1 cellular context compared by ENCODE assay signal in the genomic region with DNA sequence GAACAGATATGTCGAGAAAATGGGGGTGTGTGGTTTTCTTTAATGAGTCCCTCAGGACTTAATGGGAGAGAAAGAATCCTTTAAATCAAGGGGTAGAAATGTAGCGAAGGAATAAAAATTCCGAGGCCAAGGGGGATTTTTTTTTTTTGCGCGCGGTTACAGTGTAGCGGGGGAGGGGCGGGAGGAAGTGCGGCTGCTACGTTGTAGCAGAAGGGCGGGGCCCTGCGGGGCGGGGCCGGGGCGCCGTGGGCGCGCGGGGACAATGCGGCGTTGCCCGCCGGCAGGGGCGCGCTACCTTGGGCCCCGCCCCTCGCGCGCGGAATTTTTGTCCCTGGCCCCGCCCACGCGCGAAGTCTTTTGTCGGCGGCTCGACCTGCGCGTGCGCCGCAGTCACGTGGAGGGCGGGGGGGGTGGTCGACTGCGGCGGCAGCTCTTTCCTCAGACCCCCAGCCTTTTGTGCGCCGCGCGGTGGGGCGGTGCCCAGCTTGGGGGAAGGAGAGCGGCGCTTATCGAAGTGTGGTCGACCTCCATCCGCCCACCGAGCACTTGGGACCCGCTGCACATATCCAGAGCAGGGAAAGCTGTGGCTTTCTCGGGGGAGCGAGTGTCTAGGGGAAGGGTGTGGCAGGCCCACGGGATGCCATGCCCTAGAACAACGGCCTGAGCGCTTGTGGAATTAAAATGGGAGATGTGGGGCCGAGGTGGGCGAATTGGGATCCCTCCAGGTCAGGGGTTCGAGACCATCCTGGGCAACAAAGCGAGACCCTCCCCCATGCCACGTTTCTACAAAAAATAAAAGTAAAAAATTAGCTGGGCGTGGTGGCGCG.
TF ChIP-seq lines count a peak whose summit lies in the region.

No MANE protein-coding gene starts in this region.

TF ChIP-seq in K562, 482 proteins besides CTCF, POLR2A, EP300 and RAD21 (continued from another document):
- TF ChIP-seq C11orf30 (IDR thresholded peaks at IDR 0.05; ENCODE audit: low read depth) (no peak), NRF1 (conservative IDR thresholded peaks at IDR 0.05 in 1 of 2, IDR thresholded peaks at IDR 0.05 in 1 of 2) (peak; percentile 95), KAT8 (IDR thresholded peaks at IDR 0.05; ENCODE audit: low read depth) (no peak), ZNF134 (CRISPR knock-in tag; conservative IDR thresholded peaks at IDR 0.05) (no peak), ZNF121 (CRISPR knock-in tag; conservative IDR thresholded peaks at IDR 0.05) (no peak), ZFP36 (IDR thresholded peaks at IDR 0.05; ENCODE audit: low read depth, low read length, partially characterized antibody) (no peak), CCAR2 (IDR thresholded peaks at IDR 0.05; ENCODE audit: low read depth, low read length) (no peak), RFX7 (CRISPR knock-in tag; IDR thresholded peaks at IDR 0.05) (no peak; the same call in 1 of the 2 replicates), STAG1 (CRISPR knock-in tag; IDR thresholded peaks at IDR 0.05; ENCODE audit: borderline replicate concordance) (no peak), ZFP1 (CRISPR knock-in tag; IDR thresholded peaks at IDR 0.05) (0 out of 2 replicates have a peak, but pooled peaks have one; percentile 44), ZNF75A (CRISPR knock-in tag; IDR thresholded peaks at IDR 0.05) (no peak), NCOA2 (IDR thresholded peaks at IDR 0.05; ENCODE audit: partially characterized antibody in 2 of 2) (no peak), ZNF174 (CRISPR knock-in tag; IDR thresholded peaks at IDR 0.05) (no peak), SLC30A9 (CRISPR knock-in tag; IDR thresholded peaks at IDR 0.05) (peak; percentile 37; the same call in 1 of the 2 replicates), GTF2F1 (IDR thresholded peaks at IDR 0.05; ENCODE audit: low read depth, low read length) (no peak), ZNF217 (CRISPR knock-in tag; IDR thresholded peaks at IDR 0.05) (no peak), TFAM (CRISPR knock-in tag; conservative IDR thresholded peaks at IDR 0.05) (no peak), BCL6 (CRISPR knock-in tag; IDR thresholded peaks at IDR 0.05) (no peak), PCBP2 (IDR thresholded peaks at IDR 0.05; ENCODE audit: low read depth, low read length, poor library complexity, severe bottlenecking) (peak; percentile 71), GABPA (tag; conservative IDR thresholded peaks at IDR 0.05; ENCODE audit: low read depth) (peak; percentile 75), FOXJ3 (CRISPR knock-in tag; IDR thresholded peaks at IDR 0.05) (no peak), ADNP (tag; IDR thresholded peaks at IDR 0.05) (no peak), CBFA2T2 (conservative IDR thresholded peaks at IDR 0.05) (peak; percentile 61), KLF1 (tag; IDR thresholded peaks at IDR 0.05) (peak; percentile 68)
- TF ChIP-seq, protein P1, sequence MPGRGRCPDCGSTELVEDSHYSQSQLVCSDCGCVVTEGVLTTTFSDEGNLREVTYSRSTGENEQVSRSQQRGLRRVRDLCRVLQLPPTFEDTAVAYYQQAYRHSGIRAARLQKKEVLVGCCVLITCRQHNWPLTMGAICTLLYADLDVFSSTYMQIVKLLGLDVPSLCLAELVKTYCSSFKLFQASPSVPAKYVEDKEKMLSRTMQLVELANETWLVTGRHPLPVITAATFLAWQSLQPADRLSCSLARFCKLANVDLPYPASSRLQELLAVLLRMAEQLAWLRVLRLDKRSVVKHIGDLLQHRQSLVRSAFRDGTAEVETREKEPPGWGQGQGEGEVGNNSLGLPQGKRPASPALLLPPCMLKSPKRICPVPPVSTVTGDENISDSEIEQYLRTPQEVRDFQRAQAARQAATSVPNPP (IDR thresholded peaks at IDR 0.05; ENCODE audit: borderline replicate concordance, insufficient read depth, insufficient read length) = no peak
- TF ChIP-seq, protein P2, sequence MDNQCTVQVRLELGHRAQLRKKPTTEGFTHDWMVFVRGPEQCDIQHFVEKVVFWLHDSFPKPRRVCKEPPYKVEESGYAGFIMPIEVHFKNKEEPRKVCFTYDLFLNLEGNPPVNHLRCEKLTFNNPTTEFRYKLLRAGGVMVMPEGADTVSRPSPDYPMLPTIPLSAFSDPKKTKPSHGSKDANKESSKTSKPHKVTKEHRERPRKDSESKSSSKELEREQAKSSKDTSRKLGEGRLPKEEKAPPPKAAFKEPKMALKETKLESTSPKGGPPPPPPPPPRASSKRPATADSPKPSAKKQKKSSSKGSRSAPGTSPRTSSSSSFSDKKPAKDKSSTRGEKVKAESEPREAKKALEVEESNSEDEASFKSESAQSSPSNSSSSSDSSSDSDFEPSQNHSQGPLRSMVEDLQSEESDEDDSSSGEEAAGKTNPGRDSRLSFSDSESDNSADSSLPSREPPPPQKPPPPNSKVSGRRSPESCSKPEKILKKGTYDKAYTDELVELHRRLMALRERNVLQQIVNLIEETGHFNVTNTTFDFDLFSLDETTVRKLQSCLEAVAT (IDR thresholded peaks at IDR 0.05) = peak; percentile 88 to 91
- TF ChIP-seq, protein P3, sequence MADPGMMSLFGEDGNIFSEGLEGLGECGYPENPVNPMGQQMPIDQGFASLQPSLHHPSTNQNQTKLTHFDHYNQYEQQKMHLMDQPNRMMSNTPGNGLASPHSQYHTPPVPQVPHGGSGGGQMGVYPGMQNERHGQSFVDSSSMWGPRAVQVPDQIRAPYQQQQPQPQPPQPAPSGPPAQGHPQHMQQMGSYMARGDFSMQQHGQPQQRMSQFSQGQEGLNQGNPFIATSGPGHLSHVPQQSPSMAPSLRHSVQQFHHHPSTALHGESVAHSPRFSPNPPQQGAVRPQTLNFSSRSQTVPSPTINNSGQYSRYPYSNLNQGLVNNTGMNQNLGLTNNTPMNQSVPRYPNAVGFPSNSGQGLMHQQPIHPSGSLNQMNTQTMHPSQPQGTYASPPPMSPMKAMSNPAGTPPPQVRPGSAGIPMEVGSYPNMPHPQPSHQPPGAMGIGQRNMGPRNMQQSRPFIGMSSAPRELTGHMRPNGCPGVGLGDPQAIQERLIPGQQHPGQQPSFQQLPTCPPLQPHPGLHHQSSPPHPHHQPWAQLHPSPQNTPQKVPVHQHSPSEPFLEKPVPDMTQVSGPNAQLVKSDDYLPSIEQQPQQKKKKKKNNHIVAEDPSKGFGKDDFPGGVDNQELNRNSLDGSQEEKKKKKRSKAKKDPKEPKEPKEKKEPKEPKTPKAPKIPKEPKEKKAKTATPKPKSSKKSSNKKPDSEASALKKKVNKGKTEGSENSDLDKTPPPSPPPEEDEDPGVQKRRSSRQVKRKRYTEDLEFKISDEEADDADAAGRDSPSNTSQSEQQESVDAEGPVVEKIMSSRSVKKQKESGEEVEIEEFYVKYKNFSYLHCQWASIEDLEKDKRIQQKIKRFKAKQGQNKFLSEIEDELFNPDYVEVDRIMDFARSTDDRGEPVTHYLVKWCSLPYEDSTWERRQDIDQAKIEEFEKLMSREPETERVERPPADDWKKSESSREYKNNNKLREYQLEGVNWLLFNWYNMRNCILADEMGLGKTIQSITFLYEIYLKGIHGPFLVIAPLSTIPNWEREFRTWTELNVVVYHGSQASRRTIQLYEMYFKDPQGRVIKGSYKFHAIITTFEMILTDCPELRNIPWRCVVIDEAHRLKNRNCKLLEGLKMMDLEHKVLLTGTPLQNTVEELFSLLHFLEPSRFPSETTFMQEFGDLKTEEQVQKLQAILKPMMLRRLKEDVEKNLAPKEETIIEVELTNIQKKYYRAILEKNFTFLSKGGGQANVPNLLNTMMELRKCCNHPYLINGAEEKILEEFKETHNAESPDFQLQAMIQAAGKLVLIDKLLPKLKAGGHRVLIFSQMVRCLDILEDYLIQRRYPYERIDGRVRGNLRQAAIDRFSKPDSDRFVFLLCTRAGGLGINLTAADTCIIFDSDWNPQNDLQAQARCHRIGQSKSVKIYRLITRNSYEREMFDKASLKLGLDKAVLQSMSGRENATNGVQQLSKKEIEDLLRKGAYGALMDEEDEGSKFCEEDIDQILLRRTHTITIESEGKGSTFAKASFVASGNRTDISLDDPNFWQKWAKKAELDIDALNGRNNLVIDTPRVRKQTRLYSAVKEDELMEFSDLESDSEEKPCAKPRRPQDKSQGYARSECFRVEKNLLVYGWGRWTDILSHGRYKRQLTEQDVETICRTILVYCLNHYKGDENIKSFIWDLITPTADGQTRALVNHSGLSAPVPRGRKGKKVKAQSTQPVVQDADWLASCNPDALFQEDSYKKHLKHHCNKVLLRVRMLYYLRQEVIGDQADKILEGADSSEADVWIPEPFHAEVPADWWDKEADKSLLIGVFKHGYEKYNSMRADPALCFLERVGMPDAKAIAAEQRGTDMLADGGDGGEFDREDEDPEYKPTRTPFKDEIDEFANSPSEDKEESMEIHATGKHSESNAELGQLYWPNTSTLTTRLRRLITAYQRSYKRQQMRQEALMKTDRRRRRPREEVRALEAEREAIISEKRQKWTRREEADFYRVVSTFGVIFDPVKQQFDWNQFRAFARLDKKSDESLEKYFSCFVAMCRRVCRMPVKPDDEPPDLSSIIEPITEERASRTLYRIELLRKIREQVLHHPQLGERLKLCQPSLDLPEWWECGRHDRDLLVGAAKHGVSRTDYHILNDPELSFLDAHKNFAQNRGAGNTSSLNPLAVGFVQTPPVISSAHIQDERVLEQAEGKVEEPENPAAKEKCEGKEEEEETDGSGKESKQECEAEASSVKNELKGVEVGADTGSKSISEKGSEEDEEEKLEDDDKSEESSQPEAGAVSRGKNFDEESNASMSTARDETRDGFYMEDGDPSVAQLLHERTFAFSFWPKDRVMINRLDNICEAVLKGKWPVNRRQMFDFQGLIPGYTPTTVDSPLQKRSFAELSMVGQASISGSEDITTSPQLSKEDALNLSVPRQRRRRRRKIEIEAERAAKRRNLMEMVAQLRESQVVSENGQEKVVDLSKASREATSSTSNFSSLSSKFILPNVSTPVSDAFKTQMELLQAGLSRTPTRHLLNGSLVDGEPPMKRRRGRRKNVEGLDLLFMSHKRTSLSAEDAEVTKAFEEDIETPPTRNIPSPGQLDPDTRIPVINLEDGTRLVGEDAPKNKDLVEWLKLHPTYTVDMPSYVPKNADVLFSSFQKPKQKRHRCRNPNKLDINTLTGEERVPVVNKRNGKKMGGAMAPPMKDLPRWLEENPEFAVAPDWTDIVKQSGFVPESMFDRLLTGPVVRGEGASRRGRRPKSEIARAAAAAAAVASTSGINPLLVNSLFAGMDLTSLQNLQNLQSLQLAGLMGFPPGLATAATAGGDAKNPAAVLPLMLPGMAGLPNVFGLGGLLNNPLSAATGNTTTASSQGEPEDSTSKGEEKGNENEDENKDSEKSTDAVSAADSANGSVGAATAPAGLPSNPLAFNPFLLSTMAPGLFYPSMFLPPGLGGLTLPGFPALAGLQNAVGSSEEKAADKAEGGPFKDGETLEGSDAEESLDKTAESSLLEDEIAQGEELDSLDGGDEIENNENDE (IDR thresholded peaks at IDR 0.05; ENCODE audit: low read depth, low read length) = peak; percentile 2
- TF ChIP-seq, protein P4, sequence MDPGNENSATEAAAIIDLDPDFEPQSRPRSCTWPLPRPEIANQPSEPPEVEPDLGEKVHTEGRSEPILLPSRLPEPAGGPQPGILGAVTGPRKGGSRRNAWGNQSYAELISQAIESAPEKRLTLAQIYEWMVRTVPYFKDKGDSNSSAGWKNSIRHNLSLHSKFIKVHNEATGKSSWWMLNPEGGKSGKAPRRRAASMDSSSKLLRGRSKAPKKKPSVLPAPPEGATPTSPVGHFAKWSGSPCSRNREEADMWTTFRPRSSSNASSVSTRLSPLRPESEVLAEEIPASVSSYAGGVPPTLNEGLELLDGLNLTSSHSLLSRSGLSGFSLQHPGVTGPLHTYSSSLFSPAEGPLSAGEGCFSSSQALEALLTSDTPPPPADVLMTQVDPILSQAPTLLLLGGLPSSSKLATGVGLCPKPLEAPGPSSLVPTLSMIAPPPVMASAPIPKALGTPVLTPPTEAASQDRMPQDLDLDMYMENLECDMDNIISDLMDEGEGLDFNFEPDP (CRISPR knock-in tag; IDR thresholded peaks at IDR 0.05) = peak; percentile 91; the same call in 1 of the 2 replicates
- TF ChIP-seq, protein P5, sequence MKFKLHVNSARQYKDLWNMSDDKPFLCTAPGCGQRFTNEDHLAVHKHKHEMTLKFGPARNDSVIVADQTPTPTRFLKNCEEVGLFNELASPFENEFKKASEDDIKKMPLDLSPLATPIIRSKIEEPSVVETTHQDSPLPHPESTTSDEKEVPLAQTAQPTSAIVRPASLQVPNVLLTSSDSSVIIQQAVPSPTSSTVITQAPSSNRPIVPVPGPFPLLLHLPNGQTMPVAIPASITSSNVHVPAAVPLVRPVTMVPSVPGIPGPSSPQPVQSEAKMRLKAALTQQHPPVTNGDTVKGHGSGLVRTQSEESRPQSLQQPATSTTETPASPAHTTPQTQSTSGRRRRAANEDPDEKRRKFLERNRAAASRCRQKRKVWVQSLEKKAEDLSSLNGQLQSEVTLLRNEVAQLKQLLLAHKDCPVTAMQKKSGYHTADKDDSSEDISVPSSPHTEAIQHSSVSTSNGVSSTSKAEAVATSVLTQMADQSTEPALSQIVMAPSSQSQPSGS (CRISPR knock-in tag; IDR thresholded peaks at IDR 0.05) = no peak
